Comparison of ENCODE assay signal across 8 cellular contexts in genomic region chr3:156606729-156607128, GRCh38.
DNase-seq lines count a peak whose midpoint lies in the region; ATAC-seq lines count a peak whose summit lies in the region.

No MANE protein-coding gene starts in this region.

- H3K27me3 Mint-ChIP-seq in stimulated activated memory B cell treated with anti-CD40 and anti-IgM and Interleukin-4, amounts not matched to agents 10 μg/mL and 1 μg/mL and 100 μg/mL, for 72 hours, result peaks cover 25% of the 10 kb centered on the region

- ATAC-seq in activated CD4-positive, CD25-positive, alpha-beta regulatory T cell treated with anti-CD3 and anti-CD28 coated beads, Interleukin-2, amount 50 U/mL, for 24 hours, result peak; percentile 58 to 68
- ATAC-seq in HG03175 (IDR thresholded peaks at IDR 0.05; ENCODE audit: unreplicated experiment), result peak; percentile 69
- peak; percentile 59 for ATAC-seq in stimulated activated memory B cell treated with anti-CD40 and anti-IgM and Interleukin-4, amounts not matched to agents 10 μg/mL and 1 μg/mL and 100 μg/mL, for 72 hours

- no peak overlapping the region for H3K27ac Mint-ChIP-seq in stimulated activated memory B cell treated with anti-CD40 and anti-IgM and Interleukin-4, amounts not matched to agents 10 μg/mL and 1 μg/mL and 100 μg/mL, for 72 hours

- peaks cover 6% of the 10 kb centered on the region for H3K4me1 Mint-ChIP-seq in stimulated activated memory B cell treated with anti-CD40 and anti-IgM and Interleukin-4, amounts not matched to agents 10 μg/mL and 1 μg/mL and 100 μg/mL, for 72 hours

- no peaks in the 10 kb centered on the region for H3K36me3 Mint-ChIP-seq in stimulated activated memory B cell treated with anti-CD40 and anti-IgM and Interleukin-4, amounts not matched to agents 10 μg/mL and 1 μg/mL and 100 μg/mL, for 72 hours

- peak overlapping the region; percentile 75 for H3K4me3 Mint-ChIP-seq in stimulated activated memory B cell treated with anti-CD40 and anti-IgM and Interleukin-4, amounts not matched to agents 10 μg/mL and 1 μg/mL and 100 μg/mL, for 72 hours

- H3K9me3 Mint-ChIP-seq in stimulated activated memory B cell treated with anti-CD40 and anti-IgM and Interleukin-4, amounts not matched to agents 10 μg/mL and 1 μg/mL and 100 μg/mL, for 72 hours, result no peaks in the 10 kb centered on the region

- no peak for DNase-seq in activated CD4-positive, CD25-positive, alpha-beta regulatory T cell (lab: John Stamatoyannopoulos, UW)
- DNase-seq in amniotic epithelial cell (ENCODE audit: low read depth) (peak; percentile 13), NCI-H1092 treated with DMSO at 0.1 percent for 48 hours (lab: John Stamatoyannopoulos, UW) (no peak), iPS-NIHi11 (ENCODE audit: low spot score) (no peak), NCI-H2171 treated with DMSO at 0.1 percent for 48 hours (lab: John Stamatoyannopoulos, UW) (no peak)
